31 cellular contexts compared by ENCODE assay signal in genomic region chr13:29304148-29304547, GRCh38.
"Had no signal": no experiment of that assay in that cellular context is flagged by ENCODE, and none has a peak within 500 bp of the region (broad histone marks: within the 10 kb centered on the region; RNA-seq: fewer than 3 reads in every experiment).

No MANE protein-coding gene starts in this region.

- H3K27ac ChIP-seq: adrenal gland, ascending aorta, body of pancreas, brain microvascular endothelial cell, breast epithelium, cardiac muscle cell had no signal

- H3K9me3 ChIP-seq: adrenal gland, body of pancreas had no signal

- DNase-seq: activated effector memory CD4-positive, alpha-beta T cell treated with anti-CD3 and anti-CD28 coated beads, Interleukin-2, amount 50 U/mL, for 16 hours; activated effector memory CD4-positive, alpha-beta T cell treated with Interleukin-2 at 50 U/mL for 16 hours; activated gamma-delta T cell; activated gamma-delta T cell treated with Interleukin-2 at 50 U/mL for 16 hours; activated naive CD4-positive, alpha-beta T cell; activated naive CD4-positive, alpha-beta T cell treated with anti-CD3 and anti-CD28 coated beads for 36 hours; activated naive CD4-positive, alpha-beta T cell treated with anti-CD3 and anti-CD28 coated beads, Interleukin-2, amount 10 ng/mL, durations not matched to agents 7 days and 5 days; activated naive CD4-positive, alpha-beta T cell treated with anti-CD3 and anti-CD28 coated beads, Interleukin-2, amount 50 U/mL, for 16 hours; activated naive CD4-positive, alpha-beta T cell treated with Interleukin-2 at 50 U/mL for 16 hours; activated naive CD8-positive, alpha-beta T cell treated with anti-CD3 and anti-CD28 coated beads for 36 hours; activated naive CD8-positive, alpha-beta T cell treated with anti-CD3 and anti-CD28 coated beads, Interleukin-2, amount 10 ng/mL, durations not matched to agents 7 days and 5 days; activated naive CD8-positive, alpha-beta T cell treated with anti-CD3 and anti-CD28 coated beads, Interleukin-2, amount 50 U/mL, for 24 hours; activated T-cell treated with anti-CD3 and anti-CD28 coated beads, Interleukin-2, amount 50 U/mL, for 24 hours; activated T-cell treated with anti-CD3 and anti-CD28 coated beads, Interleukin-2, amount 50 U/mL, for 4 hours; activated T-cell treated with anti-CD3 and anti-CD28 coated beads, Interleukin-2, amount 50 U/mL, for 48 hours; activated T-cell treated with anti-CD3 and anti-CD28 coated beads, Interleukin-2, amount 50 U/mL, for 72 hours; adrenal gland; amniotic stem cell; amygdala; anterior cingulate cortex; aorta; body of pancreas; brain microvascular endothelial cell; caudate nucleus; central memory CD4-positive, alpha-beta T cell; cerebellar nuclear complex had no signal

- H3K4me1 ChIP-seq: adrenal gland, ascending aorta, body of pancreas, breast epithelium had no signal

- FAIRE-seq: astrocyte, bronchial epithelial cell had no signal

- H3K4me3 ChIP-seq: adrenal gland, ascending aorta, body of pancreas, breast epithelium, cardiac muscle cell had no signal

- H3K36me3 ChIP-seq: adrenal gland, ascending aorta, brain microvascular endothelial cell, breast epithelium, cardiac muscle cell had no signal
